In the genomic region with DNA sequence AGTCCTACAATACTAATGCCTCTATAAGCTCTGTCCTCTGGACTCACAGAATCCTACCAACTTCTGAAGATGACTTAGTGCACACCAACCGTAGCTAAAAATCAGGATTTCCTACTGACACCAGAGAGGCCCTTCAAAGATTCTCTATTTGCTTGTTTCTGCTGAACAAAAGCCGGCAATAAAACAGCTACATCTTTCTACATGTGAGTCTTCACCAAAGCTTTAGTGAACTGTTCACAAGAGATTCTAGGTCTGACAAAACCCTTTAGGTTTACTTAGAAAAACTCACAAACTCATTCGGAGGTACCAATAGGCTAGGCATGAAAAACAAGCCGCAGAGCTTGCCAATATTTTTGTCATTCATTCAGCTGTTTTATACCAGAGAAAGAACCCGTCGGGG, we compare ENCODE assay signal across 27 cellular contexts. TPM values are rescaled to one million over a fixed set of nuclear protein-coding genes. Genes with fewer than 3 reads are reported as not detected.
DNase-seq lines count a peak whose midpoint lies in the region; ATAC-seq and TF ChIP-seq lines count a peak whose summit lies in the region.
"Had no signal": no experiment of that assay in that cellular context is flagged by ENCODE, and none has a peak within 500 bp of the region (broad histone marks: within the 10 kb centered on the region; RNA-seq: fewer than 3 reads in every experiment).

No MANE protein-coding gene starts in this region.

- peak overlapping the region; percentile 75 for H3K27ac Mint-ChIP-seq in activated CD8-positive, alpha-beta memory T cell treated with anti-CD3 and anti-CD28 coated beads, Interleukin-2, amount 10 ng/mL, durations not matched to agents 7 days and 5 days
- peak overlapping the region; percentile 67 for H3K27ac Mint-ChIP-seq in activated naive CD8-positive, alpha-beta T cell treated with anti-CD3 and anti-CD28 coated beads, Interleukin-2, amount 50 U/mL, for 24 hours

- ATAC-seq in activated CD8-positive, alpha-beta memory T cell treated with anti-CD3 and anti-CD28 coated beads, Interleukin-2, amount 10 ng/mL, durations not matched to agents 7 days and 5 days, result no peak
- ATAC-seq in activated naive CD8-positive, alpha-beta T cell treated with anti-CD3 and anti-CD28 coated beads, Interleukin-2, amount 50 U/mL, for 24 hours, result no peak
- no peak for ATAC-seq in HG03378 (IDR thresholded peaks at IDR 0.05; ENCODE audit: unreplicated experiment)
- no peak for ATAC-seq in HG02981 (IDR thresholded peaks at IDR 0.05; ENCODE audit: unreplicated experiment)
- ATAC-seq: esophagus mucosa, gastroesophageal sphincter, pancreas, right lobe of liver had no signal

- TF ChIP-seq POLR2A in sigmoid colon (IDR thresholded peaks at IDR 0.05), result no peak

- CTCF ChIA-PET in activated CD8-positive, alpha-beta memory T cell treated with anti-CD3 and anti-CD28 coated beads, Interleukin-2, amount 10 ng/mL, durations not matched to agents 7 days and 5 days (lab: Charles Lee), result interaction anchor here (0.8 to 1.7 kb wide), 6 partner anchors 12 to 340 kb away, joined by 3 to 5 read pairs (median 4); no protein-coding TSS in a partner anchor

- peaks cover 85% of the 10 kb centered on the region for H3K4me1 Mint-ChIP-seq in activated CD8-positive, alpha-beta memory T cell treated with anti-CD3 and anti-CD28 coated beads, Interleukin-2, amount 10 ng/mL, durations not matched to agents 7 days and 5 days
- peaks cover 93% of the 10 kb centered on the region for H3K4me1 Mint-ChIP-seq in activated naive CD8-positive, alpha-beta T cell treated with anti-CD3 and anti-CD28 coated beads, Interleukin-2, amount 50 U/mL, for 24 hours

- peaks cover 77% of the 10 kb centered on the region for H3K36me3 Mint-ChIP-seq in activated CD8-positive, alpha-beta memory T cell treated with anti-CD3 and anti-CD28 coated beads, Interleukin-2, amount 10 ng/mL, durations not matched to agents 7 days and 5 days
- H3K36me3 Mint-ChIP-seq in activated naive CD8-positive, alpha-beta T cell treated with anti-CD3 and anti-CD28 coated beads, Interleukin-2, amount 50 U/mL, for 24 hours (ENCODE audit: low read depth), result peaks cover 87% of the 10 kb centered on the region

- H3K4me1 ChIP-seq in sigmoid colon, result peaks cover 0 to 62% (median 32%) of the 10 kb centered on the region in 4 donors

- H3K9me3 ChIP-seq in sigmoid colon, result no peaks in the 10 kb centered on the region
- H3K9me3 ChIP-seq: gastroesophageal sphincter, pancreas, right lobe of liver, thyroid gland had no signal

- peak overlapping the region in 3 of 4 donors; percentile 17 to 95 (median 56) for H3K27ac ChIP-seq in sigmoid colon
- H3K27ac ChIP-seq: HL-60, pancreas, right lobe of liver, thyroid gland had no signal

- no peak for TF ChIP-seq CTCF in sigmoid colon (IDR thresholded peaks at IDR 0.05)

- TF ChIP-seq EP300 in sigmoid colon (IDR thresholded peaks at IDR 0.05), result no peak

- intact Hi-C loops in sigmoid colon (cut with DNase I), result loop anchor here (2.0 kb wide), 1 partner anchor 13 kb away; no protein-coding TSS in a partner anchor

- H3K27me3 Mint-ChIP-seq in activated CD8-positive, alpha-beta memory T cell treated with anti-CD3 and anti-CD28 coated beads, Interleukin-2, amount 10 ng/mL, durations not matched to agents 7 days and 5 days, result no peaks in the 10 kb centered on the region
- H3K27me3 Mint-ChIP-seq in activated naive CD8-positive, alpha-beta T cell treated with anti-CD3 and anti-CD28 coated beads, Interleukin-2, amount 50 U/mL, for 24 hours, result no peaks in the 10 kb centered on the region
- H3K27me3 Mint-ChIP-seq: naive B cell had no signal

- H3K27me3 ChIP-seq in sigmoid colon, result no peaks in the 10 kb centered on the region
- H3K27me3 ChIP-seq: gastroesophageal sphincter, pancreas, right lobe of liver, thyroid gland had no signal

- H3K4me3 ChIP-seq in sigmoid colon, result no peak overlapping the region
- H3K4me3 ChIP-seq: gastroesophageal sphincter, pancreas, right lobe of liver, thyroid gland had no signal

- 70 to 75% methylated on average over 6 of the region's 6 CpGs for WGBS in sigmoid colon, 2 donors

- DNase-seq in activated CD8-positive, alpha-beta memory T cell treated with anti-CD3 and anti-CD28 coated beads, Interleukin-2, amount 10 ng/mL, durations not matched to agents 7 days and 5 days, result no peak
- no peak for DNase-seq in activated CD8-positive, alpha-beta memory T cell treated with anti-CD3 and anti-CD28 coated beads for 24 hours
- peak; percentile 61 for DNase-seq in NCI-H526 treated with DMSO at 0.1 percent for 48 hours (lab: John Stamatoyannopoulos, UW)
- no peak for DNase-seq in activated naive CD8-positive, alpha-beta T cell treated with anti-CD3 and anti-CD28 coated beads, Interleukin-2, amount 50 U/mL, for 24 hours
- DNase-seq in sigmoid colon, result no peak
- DNase-seq in NCI-H146 treated with DMSO at 0.1 percent for 48 hours (lab: John Stamatoyannopoulos, UW; ENCODE audit: unreplicated experiment), result no peak
- DNase-seq: ACHN; activated effector memory CD4-positive, alpha-beta T cell treated with anti-CD3 and anti-CD28 coated beads, Interleukin-2, amount 50 U/mL, for 16 hours; cerebellar nuclear complex; DMS53; effector CD8-positive, alpha-beta T cell; mesenchymal stem cell; naive B cell; NCI-H1436 treated with DMSO at 0.1 percent for 48 hours; NCI-H2227 treated with DMSO at 0.1 percent for 48 hours; NCI-H82; OCI-M1; pancreas; right lobe of liver; Right ventricle myocardium superior; SW 1271; thyroid gland had no signal

- peak overlapping the region; percentile 57 for H3K4me3 Mint-ChIP-seq in activated CD8-positive, alpha-beta memory T cell treated with anti-CD3 and anti-CD28 coated beads, Interleukin-2, amount 10 ng/mL, durations not matched to agents 7 days and 5 days
- H3K4me3 Mint-ChIP-seq in activated naive CD8-positive, alpha-beta T cell treated with anti-CD3 and anti-CD28 coated beads, Interleukin-2, amount 50 U/mL, for 24 hours, result peak overlapping the region; percentile 67
- H3K4me3 Mint-ChIP-seq: naive B cell had no signal

- no peaks in the 10 kb centered on the region for H3K9me3 Mint-ChIP-seq in activated CD8-positive, alpha-beta memory T cell treated with anti-CD3 and anti-CD28 coated beads, Interleukin-2, amount 10 ng/mL, durations not matched to agents 7 days and 5 days (ENCODE audit: low read depth)
- no peaks in the 10 kb centered on the region for H3K9me3 Mint-ChIP-seq in activated naive CD8-positive, alpha-beta T cell treated with anti-CD3 and anti-CD28 coated beads, Interleukin-2, amount 50 U/mL, for 24 hours
- H3K9me3 Mint-ChIP-seq: naive B cell had no signal

- H3K36me3 ChIP-seq in sigmoid colon, result peaks cover 0 to 49% (median 10%) of the 10 kb centered on the region in 4 donors

RNA-seq across cellular contexts. Expression of a gene that starts 7.0 kb away (rescaled TPM):
- 100 to 1,000 TPM; 164 to 233 TPM for total RNA-seq in activated CD8-positive, alpha-beta memory T cell treated with anti-CD3 and anti-CD28 coated beads, Interleukin-2, amount 10 ng/mL, durations not matched to agents 7 days and 5 days
- total RNA-seq in sigmoid colon, result 100 to 1,000 TPM in 2 of 4 donors, 10 to 100 TPM in 2; 56.7 to 135 (median 93.4) TPM
- 10 to 100 TPM in 1 of 3 donors, 1 to 10 TPM in 2; 5.5 to 24.1 (median 9.0) TPM for polyA plus RNA-seq in sigmoid colon
